30 cellular contexts compared by ENCODE assay signal in the genomic region with DNA sequence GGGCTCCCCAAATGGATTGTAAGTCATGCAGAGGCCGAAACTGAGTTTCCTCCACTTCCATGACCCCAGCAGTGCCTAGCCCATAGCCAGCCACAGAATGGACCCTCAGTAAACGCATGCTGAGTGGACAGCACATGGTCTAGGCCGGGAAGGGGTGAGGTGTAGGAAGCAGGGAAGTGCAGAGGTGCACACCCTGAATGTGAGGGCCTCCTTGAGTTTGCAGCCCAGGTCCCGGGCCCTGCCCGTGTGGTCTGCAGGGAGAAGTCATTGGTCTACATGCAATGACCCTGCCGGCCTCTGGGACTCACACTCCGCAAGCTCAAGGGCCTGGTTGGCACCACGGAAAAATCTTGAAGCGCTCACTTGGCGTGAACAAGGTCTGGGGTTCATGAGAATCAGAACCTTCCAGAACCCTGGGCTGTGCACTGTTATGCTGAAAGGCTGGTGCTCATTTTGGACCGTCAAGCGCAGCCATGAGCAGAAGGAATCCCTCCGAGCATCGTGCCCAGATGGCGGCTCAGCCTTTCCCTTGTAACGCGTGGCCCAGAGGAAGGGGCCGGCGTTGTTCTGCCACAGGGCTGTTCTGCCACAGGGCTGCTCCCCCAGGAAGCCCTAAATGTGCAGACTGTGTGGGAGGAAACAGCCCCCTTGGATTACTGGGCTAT.
"Had no signal": no experiment of that assay in that cellular context is flagged by ENCODE, and none has a peak within 500 bp of the region (broad histone marks: within the 10 kb centered on the region; RNA-seq: fewer than 3 reads in every experiment).

No MANE protein-coding gene starts in this region.

- ATAC-seq: activated CD8-positive, alpha-beta T cell treated with anti-CD3 and anti-CD28 coated beads for 36 hours; activated T-cell treated with anti-CD3 and anti-CD28 coated beads, Interleukin-2, amount 50 U/mL, for 72 hours; activated T-helper 17 cell treated with anti-CD3 and anti-CD28 coated beads, Interleukin-2, amount 50 U/mL, for 72 hours; PC-3 had no signal

- H3K9ac ChIP-seq: SK-N-SH had no signal

- DNase-seq: activated CD4-positive, alpha-beta T cell treated with anti-CD3 and anti-CD28 coated beads, Interleukin-2, amount 10 ng/mL, durations not matched to agents 24 days and 14 days; activated CD4-positive, alpha-beta T cell treated with anti-CD3 and anti-CD28 coated beads, Interleukin-2, amount 50 U/mL, for 4 hours; activated CD8-positive, alpha-beta T cell treated with anti-CD3 and anti-CD28 coated beads for 36 hours; activated gamma-delta T cell; activated naive CD4-positive, alpha-beta T cell treated with Interleukin-2 at 50 U/mL for 16 hours; activated naive CD8-positive, alpha-beta T cell treated with anti-CD3 and anti-CD28 coated beads, Interleukin-2, amount 10 ng/mL, durations not matched to agents 7 days and 5 days; activated T-cell treated with anti-CD3 and anti-CD28 coated beads, Interleukin-2, amount 50 U/mL, for 1 hour; activated T-cell treated with anti-CD3 and anti-CD28 coated beads, Interleukin-2, amount 50 U/mL, for 72 hours; amygdala; Kasumi-1; KG1; MG63; MV-4-11; NCI-H1092; NCI-H1436 treated with DMSO at 0.1 percent for 48 hours; NCI-H1694 treated with DMSO at 0.1 percent for 48 hours; NCI-H2029; NCI-H510A; NCI-H526; NCI-H748 treated with DMSO at 0.1 percent for 48 hours; NK-92 treated with Interleukin-12 subunit alpha and Interleukin-12 subunit beta, amount 100 ng/mL, for 24 hours; PC-3; Peyer's patch; RPMI8226; SHP77 treated with DMSO at 0.1 percent for 48 hours; SK-N-SH had no signal

- H3K9me3 ChIP-seq: MG63, Peyer's patch, SJSA1, SK-N-SH had no signal

- H3K4me3 ChIP-seq: ascending aorta, MG63, Peyer's patch, SJSA1 had no signal

- H3K4me1 ChIP-seq: Peyer's patch had no signal

- H3K27ac ChIP-seq: ascending aorta, Peyer's patch, SJSA1 had no signal

- FAIRE-seq: TTC549 had no signal

- H3K36me3 ChIP-seq: ascending aorta, MG63, Peyer's patch, SJSA1 had no signal
